8 cellular contexts compared by ENCODE assay signal in genomic region chr12:7933255-7933726, GRCh38. TPM values are rescaled to one million over a fixed set of nuclear protein-coding genes. Genes with fewer than 3 reads are reported as not detected.
DNase-seq lines count a peak whose midpoint lies in the region; ATAC-seq and TF ChIP-seq lines count a peak whose summit lies in the region.

No MANE protein-coding gene starts in this region.

- H3K27ac ChIP-seq in liver (ENCODE audit: low read depth in 1 of 2, low read length in 2 of 2), result peak overlapping the region in 1 of 2 donors; percentile 47

- peak overlapping the region; percentile 53 to 58 for H3K9ac ChIP-seq in liver (ENCODE audit: low read depth in 1 of 2, low read length in 2 of 2)

- ATAC-seq in GM18867 (IDR thresholded peaks at IDR 0.05; ENCODE audit: unreplicated experiment), result peak; percentile 83
- ATAC-seq in HG03097 (IDR thresholded peaks at IDR 0.05; ENCODE audit: low FRiP score, unreplicated experiment), result peak; percentile 56

- peaks cover 0 to 2% (median under 1%) of the 10 kb centered on the region in 4 donors for H3K36me3 ChIP-seq in liver (ENCODE audit: control insufficient read depth in 4 of 4, insufficient read depth in 3 of 4, low read depth in 1 of 4, low read length in 3 of 4)

- no peaks in the 10 kb centered on the region for H3K27me3 ChIP-seq in liver (ENCODE audit: control insufficient read depth in 4 of 4, insufficient read depth in 4 of 4, low read length in 3 of 4)

- no peaks in the 10 kb centered on the region for H3K9me3 ChIP-seq in liver (ENCODE audit: control insufficient read depth in 4 of 4, low read length in 3 of 4)

- peak; percentile 84 to 85 for TF ChIP-seq RAD21 in liver (IDR thresholded peaks at IDR 0.05)

- no peaks in the 10 kb centered on the region for H3K4me1 ChIP-seq in liver (ENCODE audit: control insufficient read depth in 4 of 4, insufficient read depth in 4 of 4, low read length in 3 of 4)

- DNase-seq in AG08395 (ENCODE audit: low spot score) (peak; percentile 93), NCI-H226 (peak; percentile 82), dermis blood vessel endothelial cell (peak; percentile 97)
- peak; percentile 71 for DNase-seq in activated CD4-positive, alpha-beta T cell treated with anti-CD3 and anti-CD28 coated beads for 1 hour
- DNase-seq in stimulated activated CD4-positive, alpha-beta T cell treated with anti-CD3 and anti-CD28 coated beads, Interleukin-2, amount 100 ng/mL, for 4 hours (ENCODE audit: low read depth), result peak; percentile 81

- H3K4me3 ChIP-seq in liver (ENCODE audit: low read depth in 1 of 3, low read length in 3 of 3), result peak overlapping the region in 2 of 3 donors; percentile 11 to 22

- WGBS in liver, result under 1% methylated on average over 7 of the region's 7 CpGs

- peak; percentile 47 for TF ChIP-seq CTCF in liver (IDR thresholded peaks at IDR 0.05; ENCODE audit: low read depth, low read length, missing input control)

TF ChIP-seq in liver, 16 proteins besides CTCF, POLR2A, EP300 and RAD21:
- TF ChIP-seq SP1 (IDR thresholded peaks at IDR 0.05) (no peak), TAF1 (conservative IDR thresholded peaks at IDR 0.05) (no peak), NR2F2 (IDR thresholded peaks at IDR 0.05) (no peak), YY1 (IDR thresholded peaks at IDR 0.05) (peak; percentile 29), ATF3 (IDR thresholded peaks at IDR 0.05) (no peak), ZBTB33 (IDR thresholded peaks at IDR 0.05) (no peak), GABPA (IDR thresholded peaks at IDR 0.05 in 1 of 2, conservative IDR thresholded peaks at IDR 0.05 in 1 of 2) (no peak), HNF4G (IDR thresholded peaks at IDR 0.05) (no peak), REST (IDR thresholded peaks at IDR 0.05) (peak; percentile 16), FOXA2 (IDR thresholded peaks at IDR 0.05) (no peak)
TF ChIP-seq in liver: peak in this region for 2.

RNA-seq across cellular contexts. Expression of gene SLC2A3, which starts 2.7 kb away (rescaled TPM):
- total RNA-seq in dermis blood vessel endothelial cell (18.7 and 32.5 TPM in 2 replicates), liver (10 to 100 TPM; 10.9 to 20.6 TPM)
- 1 to 10 TPM; 2.1 to 3.2 TPM for polyA plus RNA-seq in liver
